Comparison of ENCODE assay signal across 1 cellular context in genomic region chr20:52031574-52032303, GRCh38.
TF ChIP-seq lines count a peak whose summit lies in the region.

No MANE protein-coding gene starts in this region.

TF ChIP-seq in HepG2, 621 proteins besides CTCF, POLR2A, EP300 and RAD21 (continued from another document and continues in another):
- TF ChIP-seq UBTF (CRISPR knock-in tag; IDR thresholded peaks at IDR 0.05), result 0 out of 2 replicates have a peak, but pooled peaks have one; percentile 16
- no peak for TF ChIP-seq MATR3 (CRISPR knock-in tag; IDR thresholded peaks at IDR 0.05)
- 0 out of 2 replicates have a peak, but pooled peaks have one; percentile 21 for TF ChIP-seq HINFP (CRISPR knock-in tag; IDR thresholded peaks at IDR 0.05; ENCODE audit: low read depth)
- TF ChIP-seq ZBTB21 (CRISPR knock-in tag; IDR thresholded peaks at IDR 0.05), result 0 out of 2 replicates have a peak, but pooled peaks have one; percentile 43
- no peak for TF ChIP-seq FLYWCH1 (CRISPR knock-in tag; IDR thresholded peaks at IDR 0.05)
- peak; percentile 67 for TF ChIP-seq BCL6 (CRISPR knock-in tag; IDR thresholded peaks at IDR 0.05)
- TF ChIP-seq RELA (CRISPR knock-in tag; IDR thresholded peaks at IDR 0.05), result no peak
- peak; percentile 75 for TF ChIP-seq ZNF292 (CRISPR knock-in tag; IDR thresholded peaks at IDR 0.05; ENCODE audit: borderline replicate concordance, low read depth)
- TF ChIP-seq ZNF687 (CRISPR knock-in tag; IDR thresholded peaks at IDR 0.05), result no peak; the same call in 1 of the 2 replicates
- peak; percentile 53; the same call in 1 of the 2 replicates for TF ChIP-seq KDM4B (CRISPR knock-in tag; IDR thresholded peaks at IDR 0.05)
- TF ChIP-seq ZNF101 (CRISPR knock-in tag; IDR thresholded peaks at IDR 0.05; ENCODE audit: borderline replicate concordance, low read depth), result no peak
- TF ChIP-seq TCF12 (IDR thresholded peaks at IDR 0.05), result no peak
- TF ChIP-seq TCF12 (CRISPR knock-in tag; IDR thresholded peaks at IDR 0.05), result 0 out of 2 replicates have a peak, but pooled peaks have one; percentile 46
- peak; percentile 80; the same call in 1 of the 2 replicates for TF ChIP-seq ZNF34 (CRISPR knock-in tag; IDR thresholded peaks at IDR 0.05; ENCODE audit: borderline replicate concordance)
- no peak for TF ChIP-seq GABPA (IDR thresholded peaks at IDR 0.05; ENCODE audit: low read depth, low read length)
- peak; percentile 64 for TF ChIP-seq GABPA (CRISPR knock-in tag; IDR thresholded peaks at IDR 0.05; ENCODE audit: low read depth)
- no peak for TF ChIP-seq PRMT3 (CRISPR knock-in tag; IDR thresholded peaks at IDR 0.05; ENCODE audit: borderline replicate concordance, low read depth)
- peak; percentile 93 for TF ChIP-seq ZNF281 (CRISPR knock-in tag; IDR thresholded peaks at IDR 0.05; ENCODE audit: borderline replicate concordance)
- TF ChIP-seq RORA (CRISPR knock-in tag; IDR thresholded peaks at IDR 0.05), result no peak
- peak; percentile 71 for TF ChIP-seq ZNF501 (CRISPR knock-in tag; IDR thresholded peaks at IDR 0.05)
- TF ChIP-seq FOXA3 (CRISPR knock-in tag; IDR thresholded peaks at IDR 0.05), result peak; percentile 86
- TF ChIP-seq TCF7 (IDR thresholded peaks at IDR 0.05; ENCODE audit: low read depth), result peak; percentile 28; the same call in 1 of the 2 replicates
- TF ChIP-seq PRDM10 (CRISPR knock-in tag; IDR thresholded peaks at IDR 0.05; ENCODE audit: low read depth), result peak; percentile 26; the same call in 1 of the 2 replicates
- TF ChIP-seq POGZ (CRISPR knock-in tag; IDR thresholded peaks at IDR 0.05), result peak; percentile 73
- TF ChIP-seq ZNF572 (CRISPR knock-in tag; IDR thresholded peaks at IDR 0.05), result 0 out of 2 replicates have a peak, but pooled peaks have one; percentile 14
- 0 out of 2 replicates have a peak, but pooled peaks have one; percentile 69 for TF ChIP-seq ZNF761 (CRISPR knock-in tag; conservative IDR thresholded peaks at IDR 0.05)
- peak; percentile 94 for TF ChIP-seq FOXO1 (CRISPR knock-in tag; IDR thresholded peaks at IDR 0.05)
- TF ChIP-seq NR2F2 (IDR thresholded peaks at IDR 0.05; ENCODE audit: borderline replicate concordance, low read depth), result peak; percentile 85
- TF ChIP-seq ARNT2 (CRISPR knock-in tag; IDR thresholded peaks at IDR 0.05; ENCODE audit: low read depth), result peak; percentile 67; the same call in 1 of the 2 replicates
- peak; percentile 66 for TF ChIP-seq CREM (IDR thresholded peaks at IDR 0.05)
- no peak for TF ChIP-seq CREM (CRISPR knock-in tag; IDR thresholded peaks at IDR 0.05)
- no peak for TF ChIP-seq NFKBIZ (CRISPR knock-in tag; IDR thresholded peaks at IDR 0.05)
- 0 out of 2 replicates have a peak, but pooled peaks have one; percentile 30 for TF ChIP-seq ZNF350 (CRISPR knock-in tag; IDR thresholded peaks at IDR 0.05; ENCODE audit: borderline replicate concordance, low read depth)
- 0 out of 2 replicates have a peak, but pooled peaks have one; percentile 15 for TF ChIP-seq ZNF879 (CRISPR knock-in tag; IDR thresholded peaks at IDR 0.05)
- TF ChIP-seq PAWR (CRISPR knock-in tag; IDR thresholded peaks at IDR 0.05; ENCODE audit: borderline replicate concordance), result 0 out of 2 replicates have a peak, but pooled peaks have one; percentile 79
- 0 out of 2 replicates have a peak, but pooled peaks have one; percentile 18 for TF ChIP-seq ZBTB25 (CRISPR knock-in tag; IDR thresholded peaks at IDR 0.05)
- peak; percentile 88 for TF ChIP-seq MEF2D (CRISPR knock-in tag; IDR thresholded peaks at IDR 0.05)
- 0 out of 2 replicates have a peak, but pooled peaks have one; percentile 57 for TF ChIP-seq ZNF232 (CRISPR knock-in tag; IDR thresholded peaks at IDR 0.05; ENCODE audit: borderline replicate concordance)
- no peak for TF ChIP-seq SOX13 (IDR thresholded peaks at IDR 0.05)
- peak in 1 of 2 experiments; percentile 78; a peak in 2 of 4 replicates for TF ChIP-seq SOX13 (CRISPR knock-in tag; conservative IDR thresholded peaks at IDR 0.05 in 1 of 2, IDR thresholded peaks at IDR 0.05 in 1 of 2)
- TF ChIP-seq CC2D1A (CRISPR knock-in tag; IDR thresholded peaks at IDR 0.05), result 0 out of 2 replicates have a peak, but pooled peaks have one; percentile 69
- no peak for TF ChIP-seq SMC3 (IDR thresholded peaks at IDR 0.05; ENCODE audit: low read length)
- 0 out of 2 replicates have a peak, but pooled peaks have one; percentile 68 for TF ChIP-seq ZSCAN21 (CRISPR knock-in tag; IDR thresholded peaks at IDR 0.05; ENCODE audit: borderline replicate concordance)
- peak; percentile 55 for TF ChIP-seq ASH2L (IDR thresholded peaks at IDR 0.05; ENCODE audit: insufficient read length, low read depth, low read length)
- TF ChIP-seq ZBTB26 (CRISPR knock-in tag; IDR thresholded peaks at IDR 0.05; ENCODE audit: borderline replicate concordance), result peak; percentile 25; the same call in 1 of the 2 replicates
- no peak for TF ChIP-seq MTF1 (CRISPR knock-in tag; IDR thresholded peaks at IDR 0.05)
- peak; percentile 75; the same call in 1 of the 2 replicates for TF ChIP-seq ZNF205 (CRISPR knock-in tag; IDR thresholded peaks at IDR 0.05)
- TF ChIP-seq TFAP4 (IDR thresholded peaks at IDR 0.05; ENCODE audit: borderline replicate concordance, low read depth), result no peak
- TF ChIP-seq ZNF331 (CRISPR knock-in tag; IDR thresholded peaks at IDR 0.05), result peak; percentile 52
